ENCODE assay signal across 8 cellular contexts in genomic region chr20:33810885-33811762, GRCh38. TPM values are rescaled to one million over a fixed set of nuclear protein-coding genes. Genes with fewer than 3 reads are reported as not detected.
DNase-seq lines count a peak whose midpoint lies in the region; ATAC-seq and TF ChIP-seq lines count a peak whose summit lies in the region.

Gene CHMP4B, plus strand, starts transcription at chr20:33811348. Its CDS starts 121 bp downstream, at chr20:33811469.

- H3K4me3 Mint-ChIP-seq in activated T-cell treated with anti-CD3 and anti-CD28 coated beads, Interleukin-2, amount 50 U/mL, for 24 hours = peak within 1 kb of the TSS; percentile 96

- H3K4me1 ChIP-seq in PC-9 (replicated peaks; ENCODE audit: insufficient read depth) = peaks cover 35% of the 10 kb centered on the region
- peaks cover 32% of the 10 kb centered on the region for H3K4me1 ChIP-seq in mucosa of stomach (ENCODE audit: control insufficient read depth, insufficient read depth, low read length)

- no TSS peak for BruUV-seq in PC-9 (replicated peaks; lab: Mats Ljungman, UMichigan)

- H3F3A ChIP-seq in PC-9 (ENCODE audit: insufficient read depth, low read depth) = peaks cover 22% of the 10 kb centered on the region

- H3K27ac Mint-ChIP-seq in activated T-cell treated with anti-CD3 and anti-CD28 coated beads, Interleukin-2, amount 50 U/mL, for 24 hours = peak within 1 kb of the TSS; percentile 98

- H3K4me3 ChIP-seq in Jurkat, Clone E6-1 (ENCODE audit: low read length) = peak within 1 kb of the TSS; percentile 95
- H3K4me3 ChIP-seq in PC-9 = peak within 1 kb of the TSS; percentile 84
- H3K4me3 ChIP-seq in mucosa of stomach (ENCODE audit: low read length) = peak within 1 kb of the TSS; percentile 98

- H3K36me3 Mint-ChIP-seq in activated T-cell treated with anti-CD3 and anti-CD28 coated beads, Interleukin-2, amount 50 U/mL, for 24 hours (ENCODE audit: low read depth) = peaks cover 40% of the 10 kb centered on the region

- H3K27me3 ChIP-seq in PC-9 (ENCODE audit: insufficient read depth, low read depth) (no peaks in the 10 kb centered on the region), mucosa of stomach (ENCODE audit: control insufficient read depth, insufficient read depth, low read length) (no peaks in the 10 kb centered on the region)

- peak within 1 kb of the TSS; percentile 94 for H3K27ac ChIP-seq in PC-9

- peak; percentile 79 for TF ChIP-seq POLR2A in erythroblast (IDR thresholded peaks at IDR 0.05; ENCODE audit: low read length)

- TF ChIP-seq CTCF in PC-9 (conservative IDR thresholded peaks at IDR 0.05) = no peak

- H3K9me3 ChIP-seq in PC-9 (ENCODE audit: insufficient read depth, low read depth) = no peaks in the 10 kb centered on the region
- H3K9me3 ChIP-seq in mucosa of stomach (ENCODE audit: control insufficient read depth, low read length) = no peaks in the 10 kb centered on the region

- peaks cover 46% of the 10 kb centered on the region for H3K4me1 Mint-ChIP-seq in activated T-cell treated with anti-CD3 and anti-CD28 coated beads, Interleukin-2, amount 50 U/mL, for 24 hours (ENCODE audit: low read depth)

- CTCF ChIA-PET in PC-9 (lab: Charles Lee) = interaction anchor here (0.7 kb wide), 1 partner anchor 380 kb away, joined by 3 read pairs; no protein-coding TSS in a partner anchor

- peaks cover 16% of the 10 kb centered on the region for H3K36me3 ChIP-seq in PC-9 (ENCODE audit: low read depth)
- H3K36me3 ChIP-seq in mucosa of stomach (ENCODE audit: control insufficient read depth, insufficient read depth, low read length) = no peaks in the 10 kb centered on the region

- H3K4me2 ChIP-seq in PC-9 = peak within 1 kb of the TSS; percentile 96

- peak within 1 kb of the TSS; percentile 23; the same call in 1 of the 2 replicates for H2AFZ ChIP-seq in PC-9

- no peaks in the 10 kb centered on the region for H3K27me3 Mint-ChIP-seq in activated T-cell treated with anti-CD3 and anti-CD28 coated beads, Interleukin-2, amount 50 U/mL, for 24 hours

- ATAC-seq in GM21619 (IDR thresholded peaks at IDR 0.05; ENCODE audit: unreplicated experiment) = peak; percentile 93

- no peaks in the 10 kb centered on the region for H3K9me2 ChIP-seq in PC-9 (ENCODE audit: insufficient read depth)

- peaks cover 31% of the 10 kb centered on the region for H4K20me1 ChIP-seq in PC-9 (ENCODE audit: insufficient read depth)

- H3K79me2 ChIP-seq in PC-9 (ENCODE audit: low read depth) = peaks cover 49% of the 10 kb centered on the region

- H3K9ac ChIP-seq in mucosa of stomach (ENCODE audit: low read length) = peak within 1 kb of the TSS; percentile 100

- DNase-seq in DMS153 (lab: John Stamatoyannopoulos, UW) = peak; percentile 97
- peak; percentile 96 for DNase-seq in Jurkat, Clone E6-1 (ENCODE audit: low read depth, low spot score)
- DNase-seq in PC-9 = peak; percentile 93 to 99
- peak; percentile 97 for DNase-seq in activated T-cell treated with anti-CD3 and anti-CD28 coated beads, Interleukin-2, amount 50 U/mL, for 24 hours
- peak; percentile 98 to 99 for DNase-seq in erythroblast (lab: John Stamatoyannopoulos, UW)
- peak; percentile 95 to 97 for DNase-seq in stimulated activated CD8-positive, alpha-beta memory T cell treated with anti-CD3 and anti-CD28 coated beads, Interleukin-7, amount 100 ng/mL, for 1 hour (ENCODE audit: low read depth in 2 of 2)

- intact Hi-C loops in PC-9 (cut with micrococcal nuclease; ENCODE audit: unreplicated experiment) = loop anchor here (1.0 to 10.0 kb wide), 5 partner anchors 14 to 254 kb away; partner anchors contain the start of gene RALY

- H3K9me3 Mint-ChIP-seq in activated T-cell treated with anti-CD3 and anti-CD28 coated beads, Interleukin-2, amount 50 U/mL, for 24 hours = no peaks in the 10 kb centered on the region

- POLR2A ChIA-PET in PC-9 (lab: Charles Lee; ENCODE audit: unreplicated experiment) = interaction anchor here (0.6 to 1.3 kb wide), 10 partner anchors 15 to 305 kb away, joined by 3 to 34 read pairs (median 4); partner anchors contain the start of gene PXMP4

RNA-seq across cellular contexts. Expression of gene CHMP4B, which starts in this region (rescaled TPM):
- 99.5 TPM for polyA plus RNA-seq in Jurkat, Clone E6-1 (2012; ENCODE audit: insufficient read depth, insufficient read length)
- total RNA-seq in PC-9 (2021) = 176 and 180 TPM in 2 replicates

Comparison
In these comparisons a context has a peak if more than half of its experiments do, and no peak if none do; other contexts are left out.
1. Peak in every context shown above with its lines: DNase-seq, ATAC-seq, H3K4me3 ChIP-seq and H3K27ac ChIP-seq.